ENCODE assay signal across 8 cellular contexts in the genomic region with DNA sequence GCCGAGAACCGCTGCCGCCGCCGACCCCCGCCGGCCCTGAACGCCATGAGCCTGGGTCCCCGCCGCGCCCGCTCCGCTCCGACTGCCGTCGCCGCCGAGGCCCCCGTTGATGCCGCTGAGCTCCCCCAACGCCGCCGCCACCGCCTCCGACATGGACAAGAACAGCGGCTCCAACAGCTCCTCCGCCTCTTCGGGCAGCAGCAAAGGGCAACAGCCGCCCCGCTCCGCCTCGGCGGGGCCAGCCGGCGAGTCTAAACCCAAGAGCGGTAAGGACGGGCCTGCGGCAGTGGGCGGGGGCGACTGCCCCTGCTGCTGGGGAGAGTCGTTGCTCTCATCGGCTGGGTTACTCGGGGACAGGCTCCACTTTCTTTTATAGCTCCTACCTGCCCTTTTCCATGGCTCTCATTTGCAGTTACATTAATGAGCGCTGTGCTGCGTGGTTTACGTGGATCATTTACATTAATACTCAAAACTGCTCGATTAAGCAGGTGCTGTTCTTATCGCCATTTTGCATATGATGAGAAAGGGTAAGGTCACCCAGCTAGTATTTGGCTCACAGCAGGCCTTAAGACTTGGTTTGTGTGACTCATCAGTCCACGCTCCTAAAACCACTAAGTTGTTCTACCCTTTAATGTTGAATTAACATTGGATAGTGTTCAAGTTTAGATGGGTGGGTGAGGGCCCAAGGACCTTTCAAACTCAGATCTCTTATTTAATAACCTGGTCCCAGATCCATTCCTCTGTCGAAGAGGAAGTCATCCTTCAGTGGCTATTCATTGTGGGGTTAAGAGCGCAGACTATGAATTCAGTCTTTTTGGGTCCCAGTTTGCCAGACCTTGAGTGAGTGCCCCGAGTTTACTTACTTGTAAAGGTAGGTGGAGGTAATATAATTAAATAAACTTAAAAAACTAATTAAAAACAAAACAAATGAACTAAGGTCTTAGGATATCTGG. TPM values are rescaled to one million over a fixed set of nuclear protein-coding genes. Genes with fewer than 3 reads are reported as not detected.
DNase-seq lines count a peak whose midpoint lies in the region; ATAC-seq, FAIRE-seq and TF ChIP-seq lines count a peak whose summit lies in the region.

No MANE protein-coding gene starts in this region.

- no peak for FAIRE-seq in urothelium cell line (lab: Jason Lieb, UNC)

- peak overlapping the region; percentile 53 for H3K27ac ChIP-seq in ACC112 (ENCODE audit: low read depth, low read length)
- H3K27ac ChIP-seq in OCI-LY7 (ENCODE audit: low read depth, low read length, poor library complexity, severe bottlenecking): peak overlapping the region; percentile 65

- CTCF ChIA-PET in OCI-LY7 (lab: Charles Lee; ENCODE audit: unreplicated experiment): interaction anchor here (0.5 to 0.6 kb wide), 2 partner anchors 395 to 709 kb away, joined by 3 read pairs; no protein-coding TSS in a partner anchor

- no peaks in the 10 kb centered on the region for H3K27me3 Mint-ChIP-seq in activated T-helper 1 cell treated with anti-CD3 and anti-CD28 coated beads, Interleukin-12 subunit alpha, Interleukin-12 subunit beta, Interleukin-2, Interleukin-4 antibody, amounts not matched to agents 30 ng/mL and 10 ng/mL and 1 ng/mL, durations not matched to agents 14 hours and 24 hours and 36 hours (ENCODE audit: insufficient read depth)

- peaks cover 49% of the 10 kb centered on the region for H3K4me1 Mint-ChIP-seq in activated T-helper 1 cell treated with anti-CD3 and anti-CD28 coated beads, Interleukin-12 subunit alpha, Interleukin-12 subunit beta, Interleukin-2, Interleukin-4 antibody, amounts not matched to agents 30 ng/mL and 10 ng/mL and 1 ng/mL, durations not matched to agents 14 hours and 24 hours and 36 hours (ENCODE audit: low read depth)

- H4K20me1 ChIP-seq in OCI-LY7 (ENCODE audit: insufficient read depth, low read length): peaks cover 37% of the 10 kb centered on the region

- TF ChIP-seq CTCF in OCI-LY7 (conservative IDR thresholded peaks at IDR 0.05; ENCODE audit: low read length): peak; percentile 17; the same call in 1 of the 2 replicates
- no peak for TF ChIP-seq CTCF in fibroblast of pulmonary artery (IDR thresholded peaks at IDR 0.05; ENCODE audit: low read length, missing control alignments)

- BruUV-seq in OCI-LY7 (replicated peaks; lab: Mats Ljungman, UMichigan): no TSS peak

- peak overlapping the region; percentile 94 for H3K27ac Mint-ChIP-seq in activated T-helper 1 cell treated with anti-CD3 and anti-CD28 coated beads, Interleukin-12 subunit alpha, Interleukin-12 subunit beta, Interleukin-2, Interleukin-4 antibody, amounts not matched to agents 30 ng/mL and 10 ng/mL and 1 ng/mL, durations not matched to agents 14 hours and 24 hours and 36 hours

- H3K4me3 ChIP-seq in ACC112 (ENCODE audit: low read depth, low read length) (peak overlapping the region; percentile 87), OCI-LY7 (ENCODE audit: low read depth, low read length, poor library complexity, severe bottlenecking) (peak overlapping the region; percentile 89), fibroblast of pulmonary artery (replicated peaks; ENCODE audit: low read depth, low read length) (peak overlapping the region; percentile 96)

- intact Hi-C loops in OCI-LY7 (cut with micrococcal nuclease; ENCODE audit: unreplicated experiment): loop anchor here (5.0 kb wide), 1 partner anchor 98 kb away; the partner anchor contains the start of gene COX6A1
- intact Hi-C loops in activated T-helper 1 cell treated with anti-CD3 and anti-CD28 coated beads, Interleukin-12 subunit alpha, Interleukin-12 subunit beta, Interleukin-2, Interleukin-4 antibody, amounts not matched to agents 30 ng/mL and 10 ng/mL and 1 ng/mL, durations not matched to agents 14 hours and 24 hours and 36 hours (cut with micrococcal nuclease): loop anchor here (1.0 to 10.0 kb wide), 8 partner anchors 39 to 1270 kb away; partner anchors contain the start of genes C12orf43, DYNLL1, MLEC and POP5

- H3K9me3 Mint-ChIP-seq in activated T-helper 1 cell treated with anti-CD3 and anti-CD28 coated beads, Interleukin-12 subunit alpha, Interleukin-12 subunit beta, Interleukin-2, Interleukin-4 antibody, amounts not matched to agents 30 ng/mL and 10 ng/mL and 1 ng/mL, durations not matched to agents 14 hours and 24 hours and 36 hours: no peaks in the 10 kb centered on the region

- H3K4me2 ChIP-seq in OCI-LY7 (ENCODE audit: low read length): peak overlapping the region; percentile 97

- POLR2A ChIA-PET in OCI-LY7 (lab: Charles Lee): interaction anchor here (0.6 to 1.7 kb wide), 7 partner anchors 12 to 414 kb away, joined by 3 to 4 read pairs (median 3); partner anchors contain the start of gene POP5

- DNase-seq in OCI-LY7 (ENCODE audit: low spot score): peak; percentile 69
- peak; percentile 27 for DNase-seq in activated T-helper 1 cell treated with anti-CD3 and anti-CD28 coated beads, Interleukin-12 subunit alpha, Interleukin-12 subunit beta, Interleukin-2, Interleukin-4 antibody, amounts not matched to agents 30 ng/mL and 10 ng/mL and 1 ng/mL, durations not matched to agents 14 hours and 24 hours and 36 hours (ENCODE audit: low spot score)
- peak; percentile 70 for DNase-seq in fibroblast of pulmonary artery (ENCODE audit: low read depth)
- peak; percentile 76 for DNase-seq in non-pigmented ciliary epithelial cell (ENCODE audit: low read depth)
- DNase-seq in urothelium cell line (ENCODE audit: low spot score): peak; percentile 58

- H3K4me1 ChIP-seq in ACC112 (ENCODE audit: control insufficient read depth, insufficient read depth, low read length, unreplicated experiment) (peaks cover 43% of the 10 kb centered on the region), OCI-LY7 (ENCODE audit: insufficient read depth, low read length, poor library complexity, severe bottlenecking) (peaks cover 60% of the 10 kb centered on the region)

- peak; percentile 13 for ATAC-seq in GM18861 (IDR thresholded peaks at IDR 0.05; ENCODE audit: unreplicated experiment)
- ATAC-seq in HG03159 (IDR thresholded peaks at IDR 0.05; ENCODE audit: unreplicated experiment): peak; percentile 48

- no peaks in the 10 kb centered on the region for H3K27me3 ChIP-seq in ACC112 (ENCODE audit: insufficient read depth, low read length)

- peaks cover 18% of the 10 kb centered on the region; the same call in 1 of the 2 replicates for H3K36me3 ChIP-seq in ACC112 (ENCODE audit: insufficient read depth, low read length)
- peaks cover 44% of the 10 kb centered on the region for H3K36me3 ChIP-seq in OCI-LY7 (ENCODE audit: insufficient read depth, low read length)

- no peaks in the 10 kb centered on the region; the same call in 1 of the 2 replicates for H3K9me3 ChIP-seq in OCI-LY7 (ENCODE audit: low read length)

- H3K9me2 ChIP-seq in OCI-LY7 (ENCODE audit: insufficient read depth, low read length): no peaks in the 10 kb centered on the region

- H2AFZ ChIP-seq in ACC112 (ENCODE audit: low read length, unreplicated experiment): peak overlapping the region; percentile 63
- H2AFZ ChIP-seq in OCI-LY7 (ENCODE audit: low read length): peak overlapping the region; percentile 70; the same call in 1 of the 2 replicates

- H3K79me2 ChIP-seq in ACC112 (ENCODE audit: control insufficient read depth, insufficient read depth, low read length, unreplicated experiment) (peaks cover 58% of the 10 kb centered on the region), OCI-LY7 (ENCODE audit: insufficient read depth, low read depth, low read length) (peaks cover 59% of the 10 kb centered on the region)

- peak overlapping the region; percentile 96 for H3K4me3 Mint-ChIP-seq in activated T-helper 1 cell treated with anti-CD3 and anti-CD28 coated beads, Interleukin-12 subunit alpha, Interleukin-12 subunit beta, Interleukin-2, Interleukin-4 antibody, amounts not matched to agents 30 ng/mL and 10 ng/mL and 1 ng/mL, durations not matched to agents 14 hours and 24 hours and 36 hours

- H3K36me3 Mint-ChIP-seq in activated T-helper 1 cell treated with anti-CD3 and anti-CD28 coated beads, Interleukin-12 subunit alpha, Interleukin-12 subunit beta, Interleukin-2, Interleukin-4 antibody, amounts not matched to agents 30 ng/mL and 10 ng/mL and 1 ng/mL, durations not matched to agents 14 hours and 24 hours and 36 hours (ENCODE audit: low read depth): peaks cover 20% of the 10 kb centered on the region

RNA-seq across cellular contexts. Expression of gene RNF10, which starts 0.8 kb away (rescaled TPM):
- total RNA-seq in OCI-LY7 (2014; rRNA removed; shearing (Covaris generic)): 52.2 and 66.3 TPM in 2 replicates
- total RNA-seq in OCI-LY7 (2022): 150 TPM in 2 replicates
- total RNA-seq in activated T-helper 1 cell treated with anti-CD3 and anti-CD28 coated beads, Interleukin-12 subunit alpha, Interleukin-12 subunit beta, Interleukin-2, Interleukin-4 antibody, amounts not matched to agents 30 ng/mL and 10 ng/mL and 1 ng/mL, durations not matched to agents 14 hours and 24 hours and 36 hours: 170 and 181 TPM in 2 replicates

RNA-seq across cellular contexts. Expression of gene COQ5, which starts 6.0 kb away (rescaled TPM):
- total RNA-seq in OCI-LY7 (2014; rRNA removed; shearing (Covaris generic)): 29.4 and 40.9 TPM in 2 replicates
- total RNA-seq in OCI-LY7 (2022): 48.8 and 49.5 TPM in 2 replicates
- 27.8 and 29.8 TPM in 2 replicates for total RNA-seq in activated T-helper 1 cell treated with anti-CD3 and anti-CD28 coated beads, Interleukin-12 subunit alpha, Interleukin-12 subunit beta, Interleukin-2, Interleukin-4 antibody, amounts not matched to agents 30 ng/mL and 10 ng/mL and 1 ng/mL, durations not matched to agents 14 hours and 24 hours and 36 hours

RNA-seq across cellular contexts. Expression of gene DYNLL1, which starts 39.1 kb away (rescaled TPM):
- total RNA-seq in OCI-LY7 (2014; rRNA removed; shearing (Covaris generic)): 354 and 400 TPM in 2 replicates
- 296 and 321 TPM in 2 replicates for total RNA-seq in OCI-LY7 (2022)
- 341 and 356 TPM in 2 replicates for total RNA-seq in activated T-helper 1 cell treated with anti-CD3 and anti-CD28 coated beads, Interleukin-12 subunit alpha, Interleukin-12 subunit beta, Interleukin-2, Interleukin-4 antibody, amounts not matched to agents 30 ng/mL and 10 ng/mL and 1 ng/mL, durations not matched to agents 14 hours and 24 hours and 36 hours

RNA-seq across cellular contexts. Expression of gene POP5, which starts 46.2 kb away (rescaled TPM):
- total RNA-seq in OCI-LY7 (2014; rRNA removed; shearing (Covaris generic)): 65.8 and 73.4 TPM in 2 replicates
- total RNA-seq in OCI-LY7 (2022): 61.8 and 61.9 TPM in 2 replicates
- total RNA-seq in activated T-helper 1 cell treated with anti-CD3 and anti-CD28 coated beads, Interleukin-12 subunit alpha, Interleukin-12 subunit beta, Interleukin-2, Interleukin-4 antibody, amounts not matched to agents 30 ng/mL and 10 ng/mL and 1 ng/mL, durations not matched to agents 14 hours and 24 hours and 36 hours: 83.3 and 85.0 TPM in 2 replicates

Comparison
In these comparisons a context has a peak if more than half of its experiments do, and no peak if none do; other contexts are left out.
1. Peak in every context shown above with its lines: DNase-seq, ATAC-seq, H3K4me3 ChIP-seq and H3K27ac ChIP-seq.